26 cellular contexts compared by ENCODE assay signal in the genomic region with DNA sequence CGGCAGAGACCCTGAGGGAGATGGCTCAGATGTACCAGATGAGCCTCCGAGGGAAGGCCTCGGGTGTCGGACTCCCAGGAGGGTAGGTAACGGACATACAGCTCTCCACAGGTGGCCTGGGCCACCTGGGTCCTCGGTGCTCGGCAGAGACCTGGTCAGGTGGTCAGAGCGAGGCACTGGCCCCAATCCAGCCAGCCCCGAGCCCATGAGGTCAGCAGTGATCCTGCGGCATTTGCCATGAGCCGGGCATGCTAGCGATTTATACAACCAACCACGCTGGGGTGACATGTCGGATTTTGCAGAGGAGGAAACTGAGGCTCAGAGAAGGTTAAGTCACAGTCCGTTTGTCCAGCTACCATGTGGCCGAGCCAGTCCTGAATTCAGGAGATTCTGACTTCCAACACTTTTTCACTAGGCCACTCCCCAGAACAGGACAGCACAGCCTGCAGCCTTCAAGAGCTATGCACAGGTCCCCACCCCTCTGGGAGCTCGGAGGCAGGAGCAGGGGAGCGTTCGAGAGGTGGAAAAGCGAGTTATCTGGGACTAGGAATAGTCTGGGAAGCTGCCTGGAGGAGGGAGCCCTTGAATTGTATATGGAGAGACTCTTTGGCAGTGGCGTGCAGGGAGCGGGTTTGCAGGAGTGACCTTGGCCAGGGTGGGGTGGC. TPM values are rescaled to one million over a fixed set of nuclear protein-coding genes. Genes with fewer than 3 reads are reported as not detected.
DNase-seq lines count a peak whose midpoint lies in the region; ATAC-seq and TF ChIP-seq lines count a peak whose summit lies in the region.
"Had no signal": no experiment of that assay in that cellular context is flagged by ENCODE, and none has a peak within 500 bp of the region (broad histone marks: within the 10 kb centered on the region; RNA-seq: fewer than 3 reads in every experiment).

No MANE protein-coding gene starts in this region.

- WGBS in gastroesophageal sphincter (ENCODE audit: low coverage in 1 of 2), 2 donors: 54 to 84% methylated on average over 6 to 8 of the region's 22 CpGs

- H3K27me3 ChIP-seq in left ventricle myocardium inferior (ENCODE audit: low read depth): peaks cover 40% of the 10 kb centered on the region
- peaks cover 7% of the 10 kb centered on the region for H3K27me3 ChIP-seq in gastroesophageal sphincter
- H3K27me3 ChIP-seq in skeletal muscle tissue (ENCODE audit: control insufficient read depth in 3 of 3, insufficient read depth in 3 of 3, low read length in 3 of 3): no peaks in the 10 kb centered on the region
- H3K27me3 ChIP-seq in SJCRH30: no peaks in the 10 kb centered on the region

- H3K9ac ChIP-seq in skeletal muscle tissue (ENCODE audit: low read depth in 1 of 3, low read length in 3 of 3): peak overlapping the region; percentile 47 to 84 (median 62)
- H3K9ac ChIP-seq: parathyroid adenoma had no signal

- intact Hi-C loops in left ventricle myocardium inferior (cut with micrococcal nuclease): no loop called here
- intact Hi-C loops in cardiac septum (cut with DNase I): no loop called here

- H3K9me3 ChIP-seq in left ventricle myocardium inferior (replicated peaks) (no peaks in the 10 kb centered on the region), gastroesophageal sphincter (no peaks in the 10 kb centered on the region), skeletal muscle tissue (ENCODE audit: control insufficient read depth in 3 of 3, low read length in 3 of 3) (no peaks in the 10 kb centered on the region), SJCRH30 (replicated peaks) (no peaks in the 10 kb centered on the region)
- H3K9me3 ChIP-seq: left lung had no signal

- no peak for TF ChIP-seq EP300 in gastroesophageal sphincter (IDR thresholded peaks at IDR 0.05)

- H3K4me1 ChIP-seq in left ventricle myocardium inferior (peaks cover 85% of the 10 kb centered on the region), gastroesophageal sphincter (peaks cover 0 to 100% (median 38%) of the 10 kb centered on the region in 3 donors), skeletal muscle tissue (ENCODE audit: control insufficient read depth in 3 of 3, insufficient read depth in 3 of 3, low read length in 3 of 3) (peaks cover 91 to 98% (median 95%) of the 10 kb centered on the region in 3 donors), SJCRH30 (peaks cover 4% of the 10 kb centered on the region; the same call in 1 of the 2 replicates)
- H3K4me1 ChIP-seq: left lung, parathyroid adenoma had no signal

- peaks cover 31% of the 10 kb centered on the region for H3K36me3 ChIP-seq in left ventricle myocardium inferior
- peaks cover 0 to 4% of the 10 kb centered on the region in 2 donors for H3K36me3 ChIP-seq in gastroesophageal sphincter
- peaks cover 52 to 76% (median 65%) of the 10 kb centered on the region in 3 donors for H3K36me3 ChIP-seq in skeletal muscle tissue (ENCODE audit: control insufficient read depth in 3 of 3, insufficient read depth in 3 of 3, low read length in 3 of 3)
- no peaks in the 10 kb centered on the region for H3K36me3 ChIP-seq in SJCRH30
- H3K36me3 ChIP-seq: left lung had no signal

- ATAC-seq in gastroesophageal sphincter (no peak), HG03280 (IDR thresholded peaks at IDR 0.05; ENCODE audit: unreplicated experiment) (no peak), GM21529 (IDR thresholded peaks at IDR 0.05; ENCODE audit: unreplicated experiment) (no peak)
- ATAC-seq: GM23338, K562, left lung had no signal

- H3K4me3 ChIP-seq in left ventricle myocardium inferior (peak overlapping the region; percentile 77), gastroesophageal sphincter (no peak overlapping the region), skeletal muscle tissue (ENCODE audit: low read length in 3 of 3) (peak overlapping the region in 2 of 3 donors; percentile 47 to 52), SJCRH30 (no peak overlapping the region)
- H3K4me3 ChIP-seq: GM23338, K562, left lung had no signal

- DNase-seq in left ventricle myocardium inferior: no peak
- DNase-seq in cardiac septum (ENCODE audit: low spot score): no peak
- no peak for DNase-seq in retina
- DNase-seq in SJCRH30: no peak
- DNase-seq: activated CD4-positive, alpha-beta T cell treated with anti-CD3 and anti-CD28 coated beads, Interleukin-2, amount 10 ng/mL, durations not matched to agents 7 days and 5 days; activated effector memory CD4-positive, alpha-beta T cell treated with anti-CD3 and anti-CD28 coated beads, Interleukin-2, amount 50 U/mL, for 16 hours; left lung; mesendoderm; NCI-H1092; NCI-H1694 treated with DMSO at 0.1 percent for 48 hours; stimulated activated CD4-positive, alpha-beta T cell treated with anti-CD3 and anti-CD28 coated beads, Interleukin-4, amount 100 ng/mL, for 1 hour; T1000 had no signal

- no peak for TF ChIP-seq CTCF in left ventricle myocardium inferior (IDR thresholded peaks at IDR 0.05; ENCODE audit: borderline replicate concordance)
- no peak for TF ChIP-seq CTCF in gastroesophageal sphincter (IDR thresholded peaks at IDR 0.05)

- H3K27ac ChIP-seq in left ventricle myocardium inferior (replicated peaks) (peak overlapping the region; percentile 98), gastroesophageal sphincter (peak overlapping the region; percentile 44 to 92 (median 89)), skeletal muscle tissue (ENCODE audit: low read depth, low read length) (peak overlapping the region; percentile 83), SJCRH30 (no peak overlapping the region)
- H3K27ac ChIP-seq: left lung, parathyroid adenoma had no signal

- no peak for TF ChIP-seq POLR2A in gastroesophageal sphincter (IDR thresholded peaks at IDR 0.05)

RNA-seq across cellular contexts. Expression of a gene that starts 13.5 kb away (rescaled TPM):
- total RNA-seq in left ventricle myocardium inferior (1,542 TPM), cardiac septum (1,178 TPM), gastroesophageal sphincter (10 to 100 TPM; 12.9 to 45.8 (median 18.6) TPM), skeletal muscle tissue (87.7 TPM)
- total RNA-seq in SJCRH30 (2014; rRNA removed; shearing (Covaris generic)): 0.53 and 0.59 TPM in 2 replicates
- total RNA-seq: dermis microvascular lymphatic vessel endothelial cell, glomerular endothelial cell, K562 had no signal

RNA-seq across cellular contexts. Expression of a gene that starts 27.5 kb away (rescaled TPM):
- total RNA-seq in left ventricle myocardium inferior (0.25 TPM), cardiac septum (not detected), gastroesophageal sphincter (not detected), skeletal muscle tissue (not detected)
- not detected in 2 replicates for total RNA-seq in SJCRH30 (2014; rRNA removed; shearing (Covaris generic))
- total RNA-seq: activated CD4-positive, alpha-beta T cell treated with anti-CD3 and anti-CD28 coated beads, Interleukin-2, amount 10 ng/mL, durations not matched to agents 7 days and 5 days; activated CD8-positive, alpha-beta memory T cell treated with anti-CD3 and anti-CD28 coated beads for 36 hours; CD4-positive, alpha-beta memory T cell; dermis microvascular lymphatic vessel endothelial cell; glomerular endothelial cell; GM23338; K562; left lung; NCI-H460; neural crest cell; ureter had no signal

Comparison
In these comparisons a context has a peak if more than half of its experiments do, and no peak if none do; other contexts are left out.
1. H3K4me3 ChIP-seq: peak in left ventricle myocardium inferior (single experiment) and skeletal muscle tissue (2 of 3); none in gastroesophageal sphincter (0 of 2) and SJCRH30 (single experiment).
2. RNA of a gene that starts 13.5 kb away (total RNA-seq): 1,542 TPM in left ventricle myocardium inferior (single experiment) and 1,178 TPM in cardiac septum (single experiment); 87.7 TPM in skeletal muscle tissue (single experiment), 12.9 to 45.8 TPM in gastroesophageal sphincter and 0.53 to 0.59 TPM in SJCRH30; every median in the first group is over 10 times any median in the second.